In the genomic region with DNA sequence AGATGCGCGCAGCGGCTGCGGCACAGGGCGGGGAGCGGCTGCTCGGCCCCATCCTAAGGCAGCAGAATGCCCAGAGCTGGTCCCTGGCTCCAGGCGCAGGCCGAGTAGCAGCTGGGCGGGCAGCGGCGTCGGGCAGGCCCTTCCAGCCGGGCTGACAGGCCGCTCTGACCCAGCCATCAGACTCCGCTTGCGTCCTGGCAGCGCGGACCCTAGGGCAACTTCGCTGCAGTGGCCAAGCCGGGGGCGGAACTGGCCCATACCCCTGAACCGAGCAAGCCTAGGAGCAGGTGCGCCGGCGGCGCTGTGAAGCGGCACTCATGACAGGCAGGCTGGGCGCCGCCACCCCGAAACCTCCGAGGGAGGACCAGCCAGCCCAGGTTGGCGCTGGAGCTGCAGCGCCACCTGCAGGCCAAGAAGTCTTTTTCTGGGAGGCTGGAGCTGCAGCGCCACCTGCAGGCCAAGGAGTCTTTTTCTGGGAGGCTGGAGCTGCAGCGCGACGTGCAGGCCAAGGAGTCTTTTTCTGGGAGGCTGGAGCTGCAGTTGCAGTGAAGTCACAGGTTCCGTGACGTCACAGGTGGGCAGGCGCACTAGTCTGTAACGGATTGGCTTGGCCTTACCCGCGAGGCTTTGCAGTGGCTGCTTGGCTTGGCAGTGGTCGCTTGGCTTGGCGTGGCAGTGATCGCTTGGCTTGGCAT, we compare ENCODE assay signal across 7 cellular contexts.
DNase-seq lines count a peak whose midpoint lies in the region; ATAC-seq lines count a peak whose summit lies in the region.

No MANE protein-coding gene starts in this region.

- DNase-seq in SHP77 (lab: John Stamatoyannopoulos, UW) (peak; percentile 83 to 88), ecto neural progenitor cell (ENCODE audit: low spot score) (peak; percentile 87), left kidney (ENCODE audit: low read depth, low spot score) (peak; percentile 83)
- DNase-seq in activated T-cell treated with anti-CD3 and anti-CD28 coated beads, Interleukin-2, amount 50 U/mL, for 1 hour = peak; percentile 90
- peak; percentile 56 to 61 for DNase-seq in stimulated activated CD4-positive, alpha-beta T cell treated with anti-CD3 and anti-CD28 coated beads, Interleukin-12 subunit alpha, Interleukin-12 subunit beta, amount 100 ng/mL, for 24 hours (ENCODE audit: low read depth in 2 of 2)

- ATAC-seq in GM18502 (IDR thresholded peaks at IDR 0.05; ENCODE audit: poor library complexity, unreplicated experiment) (peak; percentile 74), HG03280 (IDR thresholded peaks at IDR 0.05; ENCODE audit: unreplicated experiment) (peak; percentile 81)

Comparison
In these comparisons a context has a peak if more than half of its experiments do, and no peak if none do; other contexts are left out.
1. Peak in every context shown above with its lines: DNase-seq and ATAC-seq.